Comparison of ENCODE assay signal across 8 cellular contexts in genomic region chr12:56143870-56144269, GRCh38. TPM values are rescaled to one million over a fixed set of nuclear protein-coding genes. Genes with fewer than 3 reads are reported as not detected.
DNase-seq lines count a peak whose midpoint lies in the region; ATAC-seq and TF ChIP-seq lines count a peak whose summit lies in the region.
"Had no signal": no experiment of that assay in that cellular context is flagged by ENCODE, and none has a peak within 500 bp of the region (broad histone marks: within the 10 kb centered on the region; RNA-seq: fewer than 3 reads in every experiment).

No MANE protein-coding gene starts in this region.

- H3K27me3 Mint-ChIP-seq in dendritic cell treated with granulocyte-macrophage colony-stimulating factor and Interleukin-4, amounts not matched to agents 40 ng/mL and 50 ng/mL, for 4 days = no peaks in the 10 kb centered on the region
- H3K27me3 Mint-ChIP-seq in neural crest cell (ENCODE audit: low read depth) = no peaks in the 10 kb centered on the region

- H3K4me2 ChIP-seq in PC-3 (ENCODE audit: low read length) = no peak overlapping the region

- intact Hi-C loops in PC-3 (cut with micrococcal nuclease) = no loop called here
- intact Hi-C loops in dendritic cell treated with granulocyte-macrophage colony-stimulating factor and Interleukin-4, amounts not matched to agents 40 ng/mL and 50 ng/mL, for 4 days (cut with micrococcal nuclease) = no loop called here

- H3K4me1 ChIP-seq in PC-3 (ENCODE audit: insufficient read depth, low read length) = peaks cover 11% of the 10 kb centered on the region

- ATAC-seq in PC-3 (no peak), HG02870 (IDR thresholded peaks at IDR 0.05; ENCODE audit: unreplicated experiment) (no peak)

- H3K79me2 ChIP-seq in PC-3 (ENCODE audit: low read length) = no peaks in the 10 kb centered on the region

- no peaks in the 10 kb centered on the region for H4K20me1 ChIP-seq in PC-3 (ENCODE audit: low read length)

- no peaks in the 10 kb centered on the region for H3K9me3 Mint-ChIP-seq in dendritic cell treated with granulocyte-macrophage colony-stimulating factor and Interleukin-4, amounts not matched to agents 40 ng/mL and 50 ng/mL, for 4 days
- no peaks in the 10 kb centered on the region for H3K9me3 Mint-ChIP-seq in neural crest cell

- no peaks in the 10 kb centered on the region for H3K9me3 ChIP-seq in PC-3 (ENCODE audit: low read length)

- POLR2A ChIA-PET in PC-3 (lab: Charles Lee; ENCODE audit: unreplicated experiment) = interaction anchor here (0.6 kb wide), 1 partner anchor 19 kb away, joined by 4 read pairs; no protein-coding TSS in a partner anchor

- H3K27ac Mint-ChIP-seq in dendritic cell treated with granulocyte-macrophage colony-stimulating factor and Interleukin-4, amounts not matched to agents 40 ng/mL and 50 ng/mL, for 4 days = peak overlapping the region; percentile 57
- no peak overlapping the region for H3K27ac Mint-ChIP-seq in neural crest cell (ENCODE audit: unreplicated experiment)

- BruUV-seq in PC-3 (replicated peaks; lab: Mats Ljungman, UMichigan) = TSS peak; percentile 29

- H2AFZ ChIP-seq in PC-3 (ENCODE audit: low read length) = no peak overlapping the region

- no peak overlapping the region for H3K4me3 Mint-ChIP-seq in dendritic cell treated with granulocyte-macrophage colony-stimulating factor and Interleukin-4, amounts not matched to agents 40 ng/mL and 50 ng/mL, for 4 days
- peak overlapping the region; percentile 19 for H3K4me3 Mint-ChIP-seq in neural crest cell

- CTCF ChIA-PET in PC-3 (lab: Charles Lee) = no interaction called here

- H3K27ac ChIP-seq in PC-3 (ENCODE audit: low read length) = no peak overlapping the region

- DNase-seq in PC-3 = no peak
- no peak for DNase-seq in neural crest cell (ENCODE audit: low read depth, low spot score)
- DNase-seq in HUDEP-2 (lab: John Stamatoyannopoulos, UW; ENCODE audit: unreplicated experiment in 76 of 76) = no peak
- DNase-seq in cerebellum (ENCODE audit: low spot score) = no peak
- DNase-seq: kidney glomerular epithelial cell, small intestine had no signal

- H3K36me3 Mint-ChIP-seq in dendritic cell treated with granulocyte-macrophage colony-stimulating factor and Interleukin-4, amounts not matched to agents 40 ng/mL and 50 ng/mL, for 4 days (ENCODE audit: low read depth) = peaks cover 69% of the 10 kb centered on the region
- peaks cover 34% of the 10 kb centered on the region for H3K36me3 Mint-ChIP-seq in neural crest cell (ENCODE audit: low read depth)

- TF ChIP-seq CTCF in PC-3 (conservative IDR thresholded peaks at IDR 0.05; ENCODE audit: low read depth, low read length) (no peak), neural crest cell (conservative IDR thresholded peaks at IDR 0.05) (no peak)

- H3K4me1 Mint-ChIP-seq in dendritic cell treated with granulocyte-macrophage colony-stimulating factor and Interleukin-4, amounts not matched to agents 40 ng/mL and 50 ng/mL, for 4 days (ENCODE audit: low read depth) = peaks cover 47% of the 10 kb centered on the region
- no peaks in the 10 kb centered on the region for H3K4me1 Mint-ChIP-seq in neural crest cell

- no peaks in the 10 kb centered on the region for H3K9me2 ChIP-seq in PC-3 (replicated peaks; ENCODE audit: low read length)

- no peak overlapping the region for H3K9ac ChIP-seq in PC-3 (ENCODE audit: low read length)

- H3K4me3 ChIP-seq in PC-3 (ENCODE audit: low read length) = no peak overlapping the region

- H3F3A ChIP-seq in PC-3 (ENCODE audit: low read length, unreplicated experiment) = no peaks in the 10 kb centered on the region

- no peaks in the 10 kb centered on the region for H3K27me3 ChIP-seq in PC-3 (ENCODE audit: low read length)

- H3K36me3 ChIP-seq in PC-3 (ENCODE audit: low read depth, low read length) = peaks cover 37% of the 10 kb centered on the region

RNA-seq across cellular contexts. Expression of gene MYL6B, which starts 8.5 kb away (rescaled TPM):
- total RNA-seq in PC-3 (2014; rRNA removed) (153 and 178 TPM in 2 replicates), neural crest cell (178 and 189 TPM in 2 replicates), cerebellum (39.5 TPM)

RNA-seq across cellular contexts. Expression of gene MYL6, which starts 14.3 kb away (rescaled TPM):
- total RNA-seq in PC-3 (2014; rRNA removed) (1,385 and 1,597 TPM in 2 replicates), neural crest cell (924 TPM in 2 replicates), cerebellum (332 TPM)

RNA-seq across cellular contexts. Expression of gene ESYT1, which starts 15.8 kb away (rescaled TPM):
- 120 and 176 TPM in 2 replicates for total RNA-seq in PC-3 (2014; rRNA removed)
- 118 and 121 TPM in 2 replicates for total RNA-seq in neural crest cell
- 32.2 TPM for total RNA-seq in cerebellum

RNA-seq across cellular contexts. Expression of gene ZC3H10, which starts 25.8 kb away (rescaled TPM):
- total RNA-seq in PC-3 (2014; rRNA removed) (4.8 and 5.6 TPM in 2 replicates), neural crest cell (19.1 and 19.3 TPM in 2 replicates), cerebellum (9.4 TPM)

RNA-seq across cellular contexts. Expression of gene RPL41, which starts 27.4 kb away (rescaled TPM):
- total RNA-seq in PC-3 (2014; rRNA removed) (3,106 and 3,551 TPM in 2 replicates), neural crest cell (4,478 and 4,582 TPM in 2 replicates), cerebellum (763 TPM)
